20 cellular contexts compared by ENCODE assay signal in the genomic region with DNA sequence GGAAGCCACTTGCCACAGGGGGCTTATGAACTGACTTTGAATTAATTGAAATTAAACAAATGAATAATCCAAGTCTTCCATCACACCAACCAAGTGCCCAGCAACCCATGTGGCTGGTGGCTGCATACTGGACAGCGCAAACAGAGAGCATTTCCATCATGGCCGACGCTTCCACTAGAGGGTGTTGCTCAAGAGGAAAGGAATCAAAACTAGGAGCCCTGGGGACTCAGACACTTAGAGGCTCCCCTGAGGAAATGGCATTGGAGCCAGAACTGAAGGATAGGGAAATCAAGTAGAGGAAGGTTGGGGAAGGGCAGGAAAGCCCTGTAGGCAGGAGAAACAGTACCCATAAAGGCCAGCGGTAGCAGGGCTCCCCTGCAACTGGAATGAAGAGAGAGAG. TPM values are rescaled to one million over a fixed set of nuclear protein-coding genes. Genes with fewer than 3 reads are reported as not detected.
"Had no signal": no experiment of that assay in that cellular context is flagged by ENCODE, and none has a peak within 500 bp of the region (broad histone marks: within the 10 kb centered on the region; RNA-seq: fewer than 3 reads in every experiment).

No MANE protein-coding gene starts in this region.

- H3K4me1 Mint-ChIP-seq: activated naive CD8-positive, alpha-beta T cell treated with anti-CD3 and anti-CD28 coated beads for 36 hours; central memory CD8-positive, alpha-beta T cell; stimulated activated memory B cell treated with anti-CD40 and anti-IgM and Interleukin-4, amounts not matched to agents 10 μg/mL and 1 μg/mL and 100 μg/mL, for 72 hours had no signal

- ATAC-seq: activated CD4-positive, CD25-positive, alpha-beta regulatory T cell treated with anti-CD3 and anti-CD28 coated beads, Interleukin-2, amount 50 U/mL, for 24 hours; heart right ventricle; stimulated activated memory B cell treated with anti-CD40 and anti-IgM and Interleukin-4, amounts not matched to agents 10 μg/mL and 1 μg/mL and 100 μg/mL, for 72 hours had no signal

- H3K36me3 ChIP-seq: heart right ventricle, neutrophil, tibial artery had no signal

- H3K9me3 ChIP-seq: heart right ventricle, neutrophil, tibial artery had no signal

- H3K27ac ChIP-seq: heart right ventricle, neutrophil, tibial artery had no signal

- FAIRE-seq: frontal cortex, urothelium cell line had no signal

- H3K4me1 ChIP-seq: tibial artery had no signal

- H3K4me3 Mint-ChIP-seq: activated naive CD8-positive, alpha-beta T cell treated with anti-CD3 and anti-CD28 coated beads for 36 hours; activated T-helper 1 cell treated with anti-CD3 and anti-CD28 coated beads, Interleukin-12 subunit alpha, Interleukin-12 subunit beta, Interleukin-2, Interleukin-4 antibody, amounts not matched to agents 30 ng/mL and 10 ng/mL and 1 ng/mL, durations not matched to agents 14 hours and 24 hours and 36 hours; brain; central memory CD8-positive, alpha-beta T cell; stimulated activated memory B cell treated with anti-CD40 and anti-IgM and Interleukin-4, amounts not matched to agents 10 μg/mL and 1 μg/mL and 100 μg/mL, for 72 hours had no signal

- H3K9me3 Mint-ChIP-seq: activated naive CD8-positive, alpha-beta T cell treated with anti-CD3 and anti-CD28 coated beads for 36 hours; activated T-helper 1 cell treated with anti-CD3 and anti-CD28 coated beads, Interleukin-12 subunit alpha, Interleukin-12 subunit beta, Interleukin-2, Interleukin-4 antibody, amounts not matched to agents 30 ng/mL and 10 ng/mL and 1 ng/mL, durations not matched to agents 14 hours and 24 hours and 36 hours; brain; central memory CD8-positive, alpha-beta T cell; stimulated activated memory B cell treated with anti-CD40 and anti-IgM and Interleukin-4, amounts not matched to agents 10 μg/mL and 1 μg/mL and 100 μg/mL, for 72 hours had no signal

- H3K4me3 ChIP-seq: heart right ventricle, lung, tibial artery had no signal

- H3K27me3 Mint-ChIP-seq: brain; stimulated activated memory B cell treated with anti-CD40 and anti-IgM and Interleukin-4, amounts not matched to agents 10 μg/mL and 1 μg/mL and 100 μg/mL, for 72 hours had no signal

- DNase-seq: activated CD4-positive, alpha-beta T cell treated with anti-CD3 and anti-CD28 coated beads, Interleukin-2, amount 50 U/mL, for 1 hour; activated naive CD8-positive, alpha-beta T cell treated with anti-CD3 and anti-CD28 coated beads for 36 hours; cortex of kidney; effector memory CD4-positive, alpha-beta T cell; heart right ventricle; islet precursor cell; posterior cingulate gyrus; retina; stimulated activated CD4-positive, alpha-beta T cell treated with anti-CD3 and anti-CD28 coated beads, Interleukin-2, amount 100 ng/mL, for 48 hours; tibial artery had no signal

- H3K36me3 Mint-ChIP-seq: activated naive CD8-positive, alpha-beta T cell treated with anti-CD3 and anti-CD28 coated beads for 36 hours; brain; stimulated activated memory B cell treated with anti-CD40 and anti-IgM and Interleukin-4, amounts not matched to agents 10 μg/mL and 1 μg/mL and 100 μg/mL, for 72 hours had no signal

- H3K27me3 ChIP-seq: tibial artery had no signal

- H3K27ac Mint-ChIP-seq: activated naive CD8-positive, alpha-beta T cell treated with anti-CD3 and anti-CD28 coated beads for 36 hours; activated T-helper 1 cell treated with anti-CD3 and anti-CD28 coated beads, Interleukin-12 subunit alpha, Interleukin-12 subunit beta, Interleukin-2, Interleukin-4 antibody, amounts not matched to agents 30 ng/mL and 10 ng/mL and 1 ng/mL, durations not matched to agents 14 hours and 24 hours and 36 hours; stimulated activated memory B cell treated with anti-CD40 and anti-IgM and Interleukin-4, amounts not matched to agents 10 μg/mL and 1 μg/mL and 100 μg/mL, for 72 hours had no signal

RNA-seq across cellular contexts. Expression of gene NUAK1, which starts 50.6 kb away (rescaled TPM):
- total RNA-seq: activated CD8-positive, alpha-beta memory T cell treated with anti-CD3 and anti-CD28 coated beads for 36 hours; activated naive CD8-positive, alpha-beta T cell treated with anti-CD3 and anti-CD28 coated beads for 36 hours; activated T-helper 1 cell treated with anti-CD3 and anti-CD28 coated beads, Interleukin-12 subunit alpha, Interleukin-12 subunit beta, Interleukin-2, Interleukin-4 antibody, amounts not matched to agents 30 ng/mL and 10 ng/mL and 1 ng/mL, durations not matched to agents 14 hours and 24 hours and 36 hours had no signal
